2 cellular contexts compared by ENCODE assay signal in the genomic region with DNA sequence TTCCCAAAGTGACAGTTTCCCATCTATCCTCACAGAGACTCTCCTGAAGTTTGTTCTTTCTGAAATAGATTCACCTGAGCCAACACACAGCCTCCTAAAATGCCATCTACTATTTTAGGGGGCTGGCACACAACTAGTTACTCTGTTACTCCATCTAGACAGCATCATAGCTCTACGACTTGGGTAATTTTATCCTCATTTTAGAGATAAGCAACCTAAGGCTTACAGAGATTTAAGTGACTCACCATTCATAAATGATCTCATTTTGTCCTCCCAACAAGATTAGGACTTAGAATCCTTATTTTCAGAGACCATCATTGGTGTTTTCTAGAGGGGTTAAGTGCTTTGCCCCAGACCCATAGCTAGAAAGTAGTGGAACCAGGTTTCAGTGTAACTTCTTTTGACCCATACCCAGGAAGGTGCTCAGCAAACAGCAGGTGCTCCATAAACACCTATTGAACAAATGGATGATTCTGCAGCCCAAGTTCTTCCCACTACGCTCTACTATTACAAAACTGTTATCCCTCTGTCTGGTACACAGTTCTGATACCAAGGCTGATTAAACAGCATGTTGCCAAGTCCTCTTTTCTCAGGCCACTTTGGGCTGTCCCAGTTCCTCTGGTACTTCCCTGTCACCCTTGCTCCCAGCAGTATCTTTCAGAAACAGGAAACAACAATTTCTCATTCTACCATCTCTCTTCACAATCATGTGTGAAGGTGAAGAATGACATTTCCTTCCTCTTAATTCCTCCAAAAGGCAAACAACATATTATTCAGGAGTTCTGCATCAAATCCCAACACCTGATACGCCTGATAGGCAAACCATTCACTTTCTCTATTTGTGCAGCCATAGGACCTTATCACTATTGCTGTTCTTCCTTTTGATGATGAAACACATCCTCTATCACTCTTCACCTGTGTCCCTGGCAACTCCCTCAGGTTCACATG.
TF ChIP-seq lines count a peak whose summit lies in the region.

No MANE protein-coding gene starts in this region.

TF ChIP-seq in IMR-90, 13 proteins besides CTCF, POLR2A, EP300 and RAD21:
- TF ChIP-seq CEBPB (IDR thresholded peaks at IDR 0.05; ENCODE audit: low read depth, low read length) (peak; percentile 64), RFX5 (IDR thresholded peaks at IDR 0.05; ENCODE audit: low read depth, low read length) (no peak), CHD1 (IDR thresholded peaks at IDR 0.05; ENCODE audit: low read depth, low read length) (no peak), FOS (IDR thresholded peaks at IDR 0.05; ENCODE audit: low read depth, low read length) (peak; percentile 68), NFE2L2 (IDR thresholded peaks at IDR 0.05; ENCODE audit: low read depth, low read length) (no peak)
- TF ChIP-seq, protein P1, sequence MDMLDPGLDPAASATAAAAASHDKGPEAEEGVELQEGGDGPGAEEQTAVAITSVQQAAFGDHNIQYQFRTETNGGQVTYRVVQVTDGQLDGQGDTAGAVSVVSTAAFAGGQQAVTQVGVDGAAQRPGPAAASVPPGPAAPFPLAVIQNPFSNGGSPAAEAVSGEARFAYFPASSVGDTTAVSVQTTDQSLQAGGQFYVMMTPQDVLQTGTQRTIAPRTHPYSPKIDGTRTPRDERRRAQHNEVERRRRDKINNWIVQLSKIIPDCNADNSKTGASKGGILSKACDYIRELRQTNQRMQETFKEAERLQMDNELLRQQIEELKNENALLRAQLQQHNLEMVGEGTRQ (IDR thresholded peaks at IDR 0.05; ENCODE audit: low read depth, low read length) = no peak

TF ChIP-seq in HepG2, 621 proteins besides CTCF, POLR2A, EP300 and RAD21:
- TF ChIP-seq CCDC6 (CRISPR knock-in tag; IDR thresholded peaks at IDR 0.05) = no peak
- TF ChIP-seq ZNF256 (CRISPR knock-in tag; conservative IDR thresholded peaks at IDR 0.05) = no peak
- TF ChIP-seq SNAI1 (CRISPR knock-in tag; IDR thresholded peaks at IDR 0.05; ENCODE audit: borderline replicate concordance) = no peak
- no peak for TF ChIP-seq MED13 (CRISPR knock-in tag; IDR thresholded peaks at IDR 0.05)
- no peak for TF ChIP-seq GATAD1 (CRISPR knock-in tag; IDR thresholded peaks at IDR 0.05)
- TF ChIP-seq, protein P2, sequence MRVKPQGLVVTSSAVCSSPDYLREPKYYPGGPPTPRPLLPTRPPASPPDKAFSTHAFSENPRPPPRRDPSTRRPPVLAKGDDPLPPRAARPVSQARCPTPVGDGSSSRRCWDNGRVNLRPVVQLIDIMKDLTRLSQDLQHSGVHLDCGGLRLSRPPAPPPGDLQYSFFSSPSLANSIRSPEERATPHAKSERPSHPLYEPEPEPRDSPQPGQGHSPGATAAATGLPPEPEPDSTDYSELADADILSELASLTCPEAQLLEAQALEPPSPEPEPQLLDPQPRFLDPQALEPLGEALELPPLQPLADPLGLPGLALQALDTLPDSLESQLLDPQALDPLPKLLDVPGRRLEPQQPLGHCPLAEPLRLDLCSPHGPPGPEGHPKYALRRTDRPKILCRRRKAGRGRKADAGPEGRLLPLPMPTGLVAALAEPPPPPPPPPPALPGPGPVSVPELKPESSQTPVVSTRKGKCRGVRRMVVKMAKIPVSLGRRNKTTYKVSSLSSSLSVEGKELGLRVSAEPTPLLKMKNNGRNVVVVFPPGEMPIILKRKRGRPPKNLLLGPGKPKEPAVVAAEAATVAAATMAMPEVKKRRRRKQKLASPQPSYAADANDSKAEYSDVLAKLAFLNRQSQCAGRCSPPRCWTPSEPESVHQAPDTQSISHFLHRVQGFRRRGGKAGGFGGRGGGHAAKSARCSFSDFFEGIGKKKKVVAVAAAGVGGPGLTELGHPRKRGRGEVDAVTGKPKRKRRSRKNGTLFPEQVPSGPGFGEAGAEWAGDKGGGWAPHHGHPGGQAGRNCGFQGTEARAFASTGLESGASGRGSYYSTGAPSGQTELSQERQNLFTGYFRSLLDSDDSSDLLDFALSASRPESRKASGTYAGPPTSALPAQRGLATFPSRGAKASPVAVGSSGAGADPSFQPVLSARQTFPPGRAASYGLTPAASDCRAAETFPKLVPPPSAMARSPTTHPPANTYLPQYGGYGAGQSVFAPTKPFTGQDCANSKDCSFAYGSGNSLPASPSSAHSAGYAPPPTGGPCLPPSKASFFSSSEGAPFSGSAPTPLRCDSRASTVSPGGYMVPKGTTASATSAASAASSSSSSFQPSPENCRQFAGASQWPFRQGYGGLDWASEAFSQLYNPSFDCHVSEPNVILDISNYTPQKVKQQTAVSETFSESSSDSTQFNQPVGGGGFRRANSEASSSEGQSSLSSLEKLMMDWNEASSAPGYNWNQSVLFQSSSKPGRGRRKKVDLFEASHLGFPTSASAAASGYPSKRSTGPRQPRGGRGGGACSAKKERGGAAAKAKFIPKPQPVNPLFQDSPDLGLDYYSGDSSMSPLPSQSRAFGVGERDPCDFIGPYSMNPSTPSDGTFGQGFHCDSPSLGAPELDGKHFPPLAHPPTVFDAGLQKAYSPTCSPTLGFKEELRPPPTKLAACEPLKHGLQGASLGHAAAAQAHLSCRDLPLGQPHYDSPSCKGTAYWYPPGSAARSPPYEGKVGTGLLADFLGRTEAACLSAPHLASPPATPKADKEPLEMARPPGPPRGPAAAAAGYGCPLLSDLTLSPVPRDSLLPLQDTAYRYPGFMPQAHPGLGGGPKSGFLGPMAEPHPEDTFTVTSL (CRISPR knock-in tag; IDR thresholded peaks at IDR 0.05; ENCODE audit: borderline replicate concordance) = no peak
- TF ChIP-seq ZEB1 (IDR thresholded peaks at IDR 0.05; ENCODE audit: insufficient replicate concordance, low read depth) = no peak
- no peak for TF ChIP-seq ZNF451 (CRISPR knock-in tag; IDR thresholded peaks at IDR 0.05)
- no peak for TF ChIP-seq HNRNPL (IDR thresholded peaks at IDR 0.05; ENCODE audit: low read depth, low read length)
- TF ChIP-seq ZNF205 (CRISPR knock-in tag; IDR thresholded peaks at IDR 0.05) = no peak
